Comparison of ENCODE assay signal across 20 cellular contexts in the genomic region with DNA sequence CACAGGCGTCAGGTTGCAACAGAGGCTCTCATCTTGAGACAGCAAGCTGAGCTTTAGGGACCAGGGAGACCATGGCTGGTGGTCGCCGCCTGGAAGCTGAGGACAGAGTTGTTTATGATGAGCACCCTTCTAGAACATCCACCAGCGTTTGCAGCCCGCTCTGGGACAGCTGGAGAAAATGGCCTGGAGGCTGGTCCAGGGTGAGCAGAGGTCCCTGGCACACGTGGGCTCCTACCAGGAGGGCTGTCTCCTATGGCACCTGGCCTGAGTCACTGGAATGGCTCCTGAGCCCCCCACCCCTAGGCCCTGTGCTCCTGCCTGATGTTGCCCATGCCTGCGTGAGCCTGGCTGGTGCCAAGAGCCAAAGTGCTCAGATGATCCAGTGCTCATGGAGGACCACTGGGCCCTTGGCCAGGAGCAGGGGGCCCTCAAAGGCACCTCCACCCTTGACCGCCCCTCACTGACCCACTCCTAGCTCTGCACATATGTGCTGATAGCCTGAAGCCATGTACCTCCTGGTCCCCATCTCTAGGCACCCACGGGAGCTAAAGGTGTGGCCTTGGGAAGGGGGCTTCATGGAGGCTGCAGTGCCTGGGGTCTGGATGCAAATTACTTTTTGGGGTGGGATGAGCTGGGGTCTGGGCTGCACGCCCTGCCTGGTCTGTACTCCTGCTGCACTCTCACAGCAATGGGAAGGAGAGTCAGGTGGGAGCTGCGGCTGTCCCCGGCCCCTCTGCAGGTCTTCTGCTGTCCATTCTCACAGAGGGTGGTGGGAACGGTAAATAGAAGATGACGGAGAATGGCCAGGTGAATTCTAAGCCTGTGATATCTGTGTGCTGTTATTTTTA. TPM values are rescaled to one million over a fixed set of nuclear protein-coding genes. Genes with fewer than 3 reads are reported as not detected.
"Had no signal": no experiment of that assay in that cellular context is flagged by ENCODE, and none has a peak within 500 bp of the region (broad histone marks: within the 10 kb centered on the region; RNA-seq: fewer than 3 reads in every experiment).

No MANE protein-coding gene starts in this region.

- H3K36me3 Mint-ChIP-seq: T-cell had no signal

- H3K4me1 ChIP-seq: esophagus squamous epithelium, heart right ventricle, tibial artery had no signal

- H3K4me3 ChIP-seq: esophagus squamous epithelium, heart right ventricle, tibial artery had no signal

- H3K27me3 Mint-ChIP-seq: activated B cell treated with CpG ODN at 0.5 μM for 24 hours; dendritic cell treated with granulocyte-macrophage colony-stimulating factor and Interleukin-4, amounts not matched to agents 40 ng/mL and 50 ng/mL, for 4 days had no signal

- H3K27ac Mint-ChIP-seq: activated B cell treated with CpG ODN at 0.5 μM for 24 hours; activated naive CD4-positive, alpha-beta T cell treated with anti-CD3 and anti-CD28 coated beads, Interleukin-2, amount 50 U/mL, for 72 hours; activated T-cell treated with anti-CD3 and anti-CD28 coated beads, Interleukin-2, amount 50 U/mL, for 72 hours; dendritic cell treated with granulocyte-macrophage colony-stimulating factor and Interleukin-4, amounts not matched to agents 40 ng/mL and 50 ng/mL, for 4 days; immature natural killer cell; T-cell had no signal

- H3K4me1 Mint-ChIP-seq: activated B cell treated with CpG ODN at 0.5 μM for 24 hours, immature natural killer cell had no signal

- H3K27ac ChIP-seq: esophagus squamous epithelium, heart right ventricle, tibial artery had no signal

- H3K4me3 Mint-ChIP-seq: activated B cell treated with CpG ODN at 0.5 μM for 24 hours; activated T-cell treated with anti-CD3 and anti-CD28 coated beads, Interleukin-2, amount 50 U/mL, for 72 hours; dendritic cell treated with granulocyte-macrophage colony-stimulating factor and Interleukin-4, amounts not matched to agents 40 ng/mL and 50 ng/mL, for 4 days; immature natural killer cell; naive thymus-derived CD8-positive, alpha-beta T cell; T-cell had no signal

- ATAC-seq: activated naive CD4-positive, alpha-beta T cell treated with anti-CD3 and anti-CD28 coated beads, Interleukin-2, amount 50 U/mL, for 72 hours; activated T-cell treated with anti-CD3 and anti-CD28 coated beads, Interleukin-2, amount 50 U/mL, for 72 hours; heart right ventricle; naive thymus-derived CD8-positive, alpha-beta T cell; T-cell had no signal

- H3K36me3 ChIP-seq: esophagus squamous epithelium, heart right ventricle, tibial artery had no signal

- DNase-seq: activated B cell treated with CpG ODN at 0.5 μM for 24 hours; activated CD4-positive, alpha-beta T cell treated with anti-CD3 and anti-CD28 coated beads for 48 hours; activated gamma-delta T cell; activated T-cell treated with anti-CD3 and anti-CD28 coated beads, Interleukin-2, amount 50 U/mL, for 72 hours; cerebellar nuclear complex; effector CD8-positive, alpha-beta T cell; esophagus squamous epithelium; heart right ventricle; immature natural killer cell; mesendoderm; naive thymus-derived CD8-positive, alpha-beta T cell; stimulated activated CD4-positive, alpha-beta T cell treated with anti-CD3 and anti-CD28 coated beads, Interleukin-12 subunit alpha, Interleukin-12 subunit beta, amount 100 ng/mL, for 4 hours; stimulated activated CD4-positive, alpha-beta T cell treated with anti-CD3 and anti-CD28 coated beads, Interleukin-1b, Interleukin-23, amount 100 ng/mL, for 48 hours; stimulated activated CD8-positive, alpha-beta memory T cell treated with anti-CD3 and anti-CD28 coated beads, Interleukin-4, amount 100 ng/mL, for 48 hours; stimulated activated naive CD4-positive, alpha-beta T cell treated with Interleukin-2 at 50 U/mL for 16 hours; substantia nigra; T-cell had no signal

- H3K27me3 ChIP-seq: esophagus squamous epithelium, heart right ventricle, tibial artery had no signal

RNA-seq across cellular contexts. Expression of a gene that starts 40.1 kb away (rescaled TPM):
- total RNA-seq: activated B cell treated with CpG ODN at 0.5 μM for 24 hours; naive thymus-derived CD8-positive, alpha-beta T cell had no signal
